ENCODE assay signal across 8 cellular contexts in genomic region chr16:88245241-88246081, GRCh38.
DNase-seq lines count a peak whose midpoint lies in the region; ATAC-seq and TF ChIP-seq lines count a peak whose summit lies in the region.
"Not testable (repeated sequence)": the region's sequence is repeated elsewhere in the genome, so short reads cannot be mapped to it uniquely, and the experiment has no call there.

No MANE protein-coding gene starts in this region.

- H3K36me3 ChIP-seq in breast epithelium; testis (ENCODE audit: low read depth, missing control alignments): not testable (repeated sequence)

- H3K9me3 Mint-ChIP-seq in osteocyte (ENCODE audit: unreplicated experiment): not testable (repeated sequence)

- not testable (repeated sequence) for H3K36me3 Mint-ChIP-seq in osteocyte (ENCODE audit: unreplicated experiment)

- peak overlapping the region in 1 of 3 donors; percentile 25 for H3K4me3 ChIP-seq in breast epithelium
- not testable (repeated sequence) for H3K4me3 ChIP-seq in foreskin fibroblast (ENCODE audit: low read depth in 1 of 2, low read length in 2 of 2); testis

- CTCF ChIA-PET in RWPE1 (lab: Yijun Ruan, JAX): not testable (repeated sequence)

- H3K27me3 Mint-ChIP-seq in osteocyte (ENCODE audit: unreplicated experiment): not testable (repeated sequence)

- H3K27me3 ChIP-seq in breast epithelium, testis: not testable (repeated sequence)

- H3K27ac ChIP-seq in RWPE1: peak overlapping the region; percentile 55
- peak overlapping the region; percentile 65 to 77 for H3K27ac ChIP-seq in breast epithelium
- H3K27ac ChIP-seq in testis: peak overlapping the region in 1 of 2 donors; percentile 59

- in situ Hi-C loops in ACHN (cut with HindIII; ENCODE audit: low pct_ligation_motif_present, low pct_unique_long_range_greater_than_20kb, low sequenced_read_pairs): not testable (repeated sequence)

- H3K27ac Mint-ChIP-seq in osteocyte (ENCODE audit: unreplicated experiment): not testable (repeated sequence)

- ATAC-seq in left colon: peak; percentile 28

- H3K4me3 Mint-ChIP-seq in osteocyte (ENCODE audit: unreplicated experiment): peak overlapping the region; percentile 26

- intact Hi-C loops in breast epithelium (cut with DNase I; ENCODE audit: low total_unique reads); left colon (cut with DNase I, micrococcal nuclease); testis (cut with DNase I; ENCODE audit: low total_unique reads): not testable (repeated sequence)

- DNase-seq in ACHN (peak; percentile 94), H4 (ENCODE audit: low spot score) (peak; percentile 76), RWPE1 (ENCODE audit: low spot score) (peak; percentile 38), breast epithelium (ENCODE audit: low spot score in 2 of 2) (peak; percentile 57 to 64), foreskin fibroblast (peak; percentile 98 to 99), left colon (peak; percentile 20 to 72), osteocyte (ENCODE audit: extremely low spot score, unreplicated experiment) (peak; percentile 87), testis (peak; percentile 60)

- H3K4me1 ChIP-seq in breast epithelium, testis: not testable (repeated sequence)

- POLR2A ChIA-PET in RWPE1 (lab: Yijun Ruan, JAX; ENCODE audit: low non-redundant PET): not testable (repeated sequence)

- not testable (repeated sequence) for TF ChIP-seq POLR2A in breast epithelium (IDR thresholded peaks at IDR 0.05); testis (IDR thresholded peaks at IDR 0.05)

- H3K4me1 Mint-ChIP-seq in osteocyte (ENCODE audit: unreplicated experiment): peaks cover 26% of the 10 kb centered on the region

- 51 to 58% methylated on average over 11 to 18 of the region's 19 CpGs for WGBS in testis, 2 donors

- not testable (repeated sequence) for TF ChIP-seq CTCF in RWPE1 (conservative IDR thresholded peaks at IDR 0.05; ENCODE audit: low read depth); breast epithelium (IDR thresholded peaks at IDR 0.05); foreskin fibroblast (IDR thresholded peaks at IDR 0.05; ENCODE audit: low read depth, low read length); osteocyte (IDR thresholded peaks at IDR 0.05); testis (IDR thresholded peaks at IDR 0.05)

- H3K9me3 ChIP-seq in breast epithelium, testis: not testable (repeated sequence)

Comparison
In these comparisons a context has a peak if more than half of its experiments do, and no peak if none do; other contexts are left out.
1. DNase-seq: peak in every context shown above with its lines; median percentile 98 in foreskin fibroblast; 94 in ACHN; 87 in osteocyte; 76 in H4; 60 in breast epithelium; 60 in testis; 46 in left colon; 38 in RWPE1.